In genomic region chr5:153490124-153491085, GRCh38 we compare ENCODE assay signal across 11 cellular contexts. TPM values are rescaled to one million over a fixed set of nuclear protein-coding genes. Genes with fewer than 3 reads are reported as not detected.
DNase-seq lines count a peak whose midpoint lies in the region; ATAC-seq, FAIRE-seq and TF ChIP-seq lines count a peak whose summit lies in the region.
"Had no signal": no experiment of that assay in that cellular context is flagged by ENCODE, and none has a peak within 500 bp of the region (broad histone marks: within the 10 kb centered on the region; RNA-seq: fewer than 3 reads in every experiment).

GRIA1 (plus strand) TSS chr5:153490670.

- H3K4me3 Mint-ChIP-seq in astrocyte (ENCODE audit: unreplicated experiment): peak within 1 kb of the TSS; percentile 76

- H3F3A ChIP-seq in smooth muscle cell (ENCODE audit: low read depth): no peaks in the 10 kb centered on the region

- H3K27ac ChIP-seq in HUES6 (ENCODE audit: low read depth, low read length) (no peak within 1 kb of the TSS), astrocyte (ENCODE audit: low read depth, low read length) (no peak within 1 kb of the TSS), iPS-20b (ENCODE audit: low read length) (no peak within 1 kb of the TSS), smooth muscle cell (ENCODE audit: low read depth) (no peak within 1 kb of the TSS)

- no peaks in the 10 kb centered on the region for H3K36me3 ChIP-seq in HUES6 (ENCODE audit: control insufficient read depth, insufficient read depth, low read length)
- no peaks in the 10 kb centered on the region for H3K36me3 ChIP-seq in astrocyte (ENCODE audit: insufficient read depth, low read length)
- H3K36me3 ChIP-seq in iPS-20b (ENCODE audit: insufficient read depth, low read depth, low read length): no peaks in the 10 kb centered on the region
- H3K36me3 ChIP-seq in smooth muscle cell (ENCODE audit: low read depth): no peaks in the 10 kb centered on the region

- peaks cover 6% of the 10 kb centered on the region for H3K27me3 Mint-ChIP-seq in astrocyte (ENCODE audit: low read depth, unreplicated experiment)

- H3K4me1 ChIP-seq in HUES6 (ENCODE audit: control insufficient read depth, insufficient read depth, low read length): peaks cover 14% of the 10 kb centered on the region
- peaks cover 14% of the 10 kb centered on the region for H3K4me1 ChIP-seq in astrocyte (ENCODE audit: insufficient read depth, low read length)
- peaks cover 7% of the 10 kb centered on the region; the same call in 1 of the 2 replicates for H3K4me1 ChIP-seq in iPS-20b (ENCODE audit: insufficient read depth, low read length)
- H3K4me1 ChIP-seq in smooth muscle cell (ENCODE audit: low read depth): peaks cover 16% of the 10 kb centered on the region

- H3K27me3 ChIP-seq in HUES6 (ENCODE audit: control insufficient read depth, insufficient read depth, low read length): peaks cover 31% of the 10 kb centered on the region
- H3K27me3 ChIP-seq in astrocyte (ENCODE audit: insufficient read depth, low read length): no peaks in the 10 kb centered on the region
- peaks cover 29% of the 10 kb centered on the region for H3K27me3 ChIP-seq in iPS-20b (ENCODE audit: insufficient read depth, low read length)
- no peaks in the 10 kb centered on the region for H3K27me3 ChIP-seq in smooth muscle cell (ENCODE audit: low read depth)

- no peak for TF ChIP-seq CTCF in astrocyte (IDR thresholded peaks at IDR 0.05; ENCODE audit: insufficient read depth, low read depth, low read length)
- no peak for TF ChIP-seq CTCF in smooth muscle cell (IDR thresholded peaks at IDR 0.05; ENCODE audit: borderline replicate concordance, insufficient read depth, poor library complexity, severe bottlenecking)

- FAIRE-seq in astrocyte (lab: Jason Lieb, UNC): no peak

- H3K27ac Mint-ChIP-seq in astrocyte (ENCODE audit: unreplicated experiment): peak within 1 kb of the TSS; percentile 34

- H4K20me1 ChIP-seq in astrocyte (ENCODE audit: insufficient read depth, low read length) (no peaks in the 10 kb centered on the region), smooth muscle cell (ENCODE audit: low read depth) (no peaks in the 10 kb centered on the region)

- 16% methylated on average over 21 of the region's 21 CpGs for WGBS in smooth muscle cell (ENCODE audit: low lambda C conversion rate)

- H3K9ac ChIP-seq in HUES6 (ENCODE audit: low read length) (peak within 1 kb of the TSS; percentile 34), astrocyte (ENCODE audit: low read length) (peak within 1 kb of the TSS; percentile 65), iPS-20b (ENCODE audit: low read depth, low read length) (peak within 1 kb of the TSS; percentile 43; the same call in 1 of the 2 replicates), smooth muscle cell (ENCODE audit: low read depth) (peak within 1 kb of the TSS; percentile 19)

- peaks cover 26% of the 10 kb centered on the region for H3K4me1 Mint-ChIP-seq in astrocyte (ENCODE audit: low read depth, unreplicated experiment)

- H2AFZ ChIP-seq in astrocyte (ENCODE audit: low read depth, low read length) (peak within 1 kb of the TSS; percentile 84), smooth muscle cell (ENCODE audit: low read depth) (peak within 1 kb of the TSS; percentile 56)

- H3K79me2 ChIP-seq in astrocyte (ENCODE audit: insufficient read depth, low read length): no peaks in the 10 kb centered on the region
- H3K79me2 ChIP-seq in smooth muscle cell (ENCODE audit: low read depth): no peaks in the 10 kb centered on the region

- no peaks in the 10 kb centered on the region for H3K9me3 Mint-ChIP-seq in astrocyte (ENCODE audit: unreplicated experiment)

- no peak for ATAC-seq in GM21723 (IDR thresholded peaks at IDR 0.05; ENCODE audit: unreplicated experiment)
- no peak for ATAC-seq in GM21528 (IDR thresholded peaks at IDR 0.05; ENCODE audit: low FRiP score, unreplicated experiment)
- ATAC-seq: Panc1 had no signal

- H3K4me3 ChIP-seq in HUES6 (ENCODE audit: low read depth, low read length) (peak within 1 kb of the TSS; percentile 70), astrocyte (ENCODE audit: insufficient read depth, low read depth, low read length) (peak within 1 kb of the TSS; percentile 53), iPS-20b (ENCODE audit: low read length) (peak within 1 kb of the TSS; percentile 70), smooth muscle cell (peak within 1 kb of the TSS; percentile 30)

- H3K9me3 ChIP-seq in HUES6 (ENCODE audit: control insufficient read depth, insufficient read depth, low read depth, low read length) (no peaks in the 10 kb centered on the region), astrocyte (ENCODE audit: insufficient read depth, low read depth, low read length) (no peaks in the 10 kb centered on the region), iPS-20b (ENCODE audit: insufficient read depth, low read depth, low read length) (no peaks in the 10 kb centered on the region), smooth muscle cell (replicated peaks; ENCODE audit: low read depth) (no peaks in the 10 kb centered on the region)

- H3K36me3 Mint-ChIP-seq in astrocyte (ENCODE audit: low read depth, unreplicated experiment): no peaks in the 10 kb centered on the region

- peak; percentile 25 for DNase-seq in astrocyte (ENCODE audit: low read depth)
- DNase-seq in smooth muscle cell (lab: John Stamatoyannopoulos, UW; ENCODE audit: unreplicated experiment): peak; percentile 2
- DNase-seq in NCI-H2196 (lab: John Stamatoyannopoulos, UW; ENCODE audit: unreplicated experiment): no peak
- DNase-seq: activated CD4-positive, alpha-beta T cell treated with anti-CD3 and anti-CD28 coated beads, Interleukin-2, amount 50 U/mL, for 1 hour; stimulated activated CD4-positive, alpha-beta T cell treated with anti-CD3 and anti-CD28 coated beads, Interleukin-4, amount 100 ng/mL, for 4 hours had no signal

- H3K4me2 ChIP-seq in astrocyte (ENCODE audit: low read length): peak within 1 kb of the TSS; percentile 98
- H3K4me2 ChIP-seq in smooth muscle cell: peak within 1 kb of the TSS; percentile 84

RNA-seq across cellular contexts. Expression of gene GRIA1, which starts in this region (rescaled TPM):
- total RNA-seq in astrocyte: 4.2 and 5.4 TPM in 2 replicates
- 0.94 and 3.2 TPM in 2 replicates for total RNA-seq in smooth muscle cell
- 0.07 and 0.17 TPM in 2 replicates for polyA plus RNA-seq in smooth muscle cell
- total RNA-seq: kidney epithelial cell had no signal
